9 cellular contexts compared by ENCODE assay signal in genomic region chr17:16568541-16569357, GRCh38. TPM values are rescaled to one million over a fixed set of nuclear protein-coding genes. Genes with fewer than 3 reads are reported as not detected.
DNase-seq lines count a peak whose midpoint lies in the region; ATAC-seq and TF ChIP-seq lines count a peak whose summit lies in the region.
"Had no signal": no experiment of that assay in that cellular context is flagged by ENCODE, and none has a peak within 500 bp of the region (broad histone marks: within the 10 kb centered on the region; RNA-seq: fewer than 3 reads in every experiment).

Gene ZNF287 (minus strand): TSS chr17:16569204. CDS start chr17:16567731, 1,473 bp downstream.

- H3K27ac ChIP-seq in AG04450 (ENCODE audit: low read depth, low read length) (no peak within 1 kb of the TSS), lung (ENCODE audit: low read depth in 1 of 2, low read length in 1 of 2) (peak within 1 kb of the TSS; percentile 66 to 69)

- peaks cover 2% of the 10 kb centered on the region for H3K27me3 ChIP-seq in AG04450 (ENCODE audit: control insufficient read depth, insufficient read depth, low read length)
- H3K27me3 ChIP-seq in lung (ENCODE audit: control insufficient read depth, insufficient read depth), result no peaks in the 10 kb centered on the region

- CTCF ChIA-PET in AG04450 (lab: Charles Lee), result interaction anchor here (0.9 to 1.7 kb wide), 3 partner anchors 16 to 20 kb away, joined by 5 to 9 read pairs (median 6); no protein-coding TSS in a partner anchor

- DNase-seq in AG04450 (ENCODE audit: low read depth, low spot score) (peak; percentile 73), NCI-H460 (ENCODE audit: extremely low read depth, low read depth) (peak; percentile 83), lung (ENCODE audit: low spot score) (peak; percentile 94)
- DNase-seq in activated CD8-positive, alpha-beta memory T cell treated with anti-CD3 and anti-CD28 coated beads for 1 hour (ENCODE audit: extremely low read depth in 1 of 2, low read depth in 1 of 2), result peak; percentile 86 to 95
- peak; percentile 90 for DNase-seq in effector CD4-positive, alpha-beta T cell
- DNase-seq in stimulated activated CD4-positive, alpha-beta T cell treated with anti-CD3 and anti-CD28 coated beads, TNF-alpha, amount 100 ng/mL, for 1 hour (ENCODE audit: low read depth in 3 of 3, low spot score in 1 of 3), result peak; percentile 85 to 88 (median 87)

- peak; percentile 71 for TF ChIP-seq POLR2A in GM18951 (IDR thresholded peaks at IDR 0.05; ENCODE audit: extremely low read depth, insufficient read depth, insufficient read length)

- in situ Hi-C loops in GM18951 (cut with MboI; ENCODE audit: low sequenced_read_pairs, unreplicated experiment), result no loop called here

- 3 to 4% methylated on average over 67 to 77 of the region's 77 CpGs for WGBS in lung, 2 donors

- peak within 1 kb of the TSS; percentile 78 for H3K4me3 ChIP-seq in AG04450 (ENCODE audit: low read depth, low read length)
- peak within 1 kb of the TSS; percentile 89 for H3K4me3 ChIP-seq in lung

- POLR2A ChIA-PET in AG04450 (lab: Yijun Ruan, JAX), result interaction anchor here (1.7 kb wide), 1 partner anchor 33 kb away, joined by 6 read pairs; no protein-coding TSS in a partner anchor

- TF ChIP-seq CTCF in AG04450 (IDR thresholded peaks at IDR 0.05; ENCODE audit: low read depth, low read length), result no peak
- no peak for TF ChIP-seq CTCF in lung (IDR thresholded peaks at IDR 0.05; ENCODE audit: control extremely low read depth, extremely low read depth)

- peak; percentile 94 for ATAC-seq in HG03280 (IDR thresholded peaks at IDR 0.05; ENCODE audit: unreplicated experiment)
- peak; percentile 97 for ATAC-seq in lung (ENCODE audit: insufficient read depth, low FRiP score)
- ATAC-seq: HCT116 had no signal

- peaks cover 0 to 3% of the 10 kb centered on the region in 2 donors for H3K4me1 ChIP-seq in lung (ENCODE audit: control insufficient read depth in 2 of 2, insufficient read depth in 2 of 2, low read length in 2 of 2)

- peaks cover 0 to 3% of the 10 kb centered on the region in 2 donors for H3K36me3 ChIP-seq in lung (ENCODE audit: control insufficient read depth in 2 of 2, insufficient read depth in 2 of 2, low read length in 2 of 2)

- peaks cover 4% of the 10 kb centered on the region; the same call in 1 of the 2 replicates for H3K9me3 ChIP-seq in AG04450 (ENCODE audit: control insufficient read depth, insufficient read depth, low read length)
- no peaks in the 10 kb centered on the region for H3K9me3 ChIP-seq in lung (ENCODE audit: control insufficient read depth in 2 of 2, insufficient read depth in 1 of 2, low read length in 1 of 2)

RNA-seq across cellular contexts. Expression of gene ZNF287, which starts in this region (rescaled TPM):
- polyA plus RNA-seq in AG04450 (2011; rRNA removed) (6.3 and 7.9 TPM in 2 replicates), lung (1 to 10 TPM; 2.7 to 4.6 TPM)
- 2.9 and 5.7 TPM in 2 replicates for polyA minus RNA-seq in AG04450 (2011; rRNA and poly(A)+ RNA removed)
- total RNA-seq in NCI-H460 (2014; rRNA removed; shearing (Covaris generic)), result 5.4 and 5.5 TPM in 2 replicates
- 6.4 and 8.6 TPM in 2 replicates for polyA plus RNA-seq in NCI-H460 (2014; cell fraction: nucleus; rRNA removed)
- total RNA-seq in lung, result 1 to 10 TPM; 5.4 to 6.6 TPM
